25 cellular contexts compared by ENCODE assay signal in genomic region chr1:28526886-28527285, GRCh38. TPM values are rescaled to one million over a fixed set of nuclear protein-coding genes. Genes with fewer than 3 reads are reported as not detected.
DNase-seq lines count a peak whose midpoint lies in the region; ATAC-seq and TF ChIP-seq lines count a peak whose summit lies in the region.
"Had no signal": no experiment of that assay in that cellular context is flagged by ENCODE, and none has a peak within 500 bp of the region (broad histone marks: within the 10 kb centered on the region; RNA-seq: fewer than 3 reads in every experiment).

No MANE protein-coding gene starts in this region.

- intact Hi-C loops in activated T-helper 2 cell treated with anti-CD3 and anti-CD28 coated beads, Interferon-gamma antibody, Interleukin-2, Interleukin-4, amounts not matched to agents 10 μg/mL and 5 μg/mL and 100 μg/mL, durations not matched to agents 14 hours and 24 hours and 36 hours (cut with micrococcal nuclease): no loop called here

- H3K9me3 ChIP-seq in lung (ENCODE audit: control insufficient read depth in 2 of 2, insufficient read depth in 1 of 2, low read length in 1 of 2): no peaks in the 10 kb centered on the region
- H3K9me3 ChIP-seq: heart left ventricle, prostate gland, SJCRH30 had no signal

- ATAC-seq in lung (ENCODE audit: insufficient read depth, low FRiP score) (peak; percentile 37), GM21786 (IDR thresholded peaks at IDR 0.05; ENCODE audit: unreplicated experiment) (no peak)
- no peak for ATAC-seq in stimulated activated memory B cell treated with anti-CD40 and anti-IgM and Interleukin-4, amounts not matched to agents 10 μg/mL and 1 μg/mL and 100 μg/mL, for 72 hours
- ATAC-seq: activated CD8-positive, alpha-beta T cell treated with anti-CD3 and anti-CD28 coated beads, Interleukin-2, amount 10 ng/mL, durations not matched to agents 7 days and 5 days; GM23338; heart left ventricle had no signal

- H3K4me3 ChIP-seq in lung: no peak overlapping the region
- H3K4me3 ChIP-seq: cardiac muscle cell, GM23338, heart left ventricle, prostate gland, SJCRH30 had no signal

- peaks cover 56% of the 10 kb centered on the region for H3K36me3 Mint-ChIP-seq in activated T-helper 2 cell treated with anti-CD3 and anti-CD28 coated beads, Interferon-gamma antibody, Interleukin-2, Interleukin-4, amounts not matched to agents 10 μg/mL and 5 μg/mL and 100 μg/mL, durations not matched to agents 14 hours and 24 hours and 36 hours (ENCODE audit: low read depth)
- H3K36me3 Mint-ChIP-seq in stimulated activated memory B cell treated with anti-CD40 and anti-IgM and Interleukin-4, amounts not matched to agents 10 μg/mL and 1 μg/mL and 100 μg/mL, for 72 hours: peaks cover 42% of the 10 kb centered on the region
- H3K36me3 Mint-ChIP-seq in activated T-cell treated with anti-CD3 and anti-CD28 coated beads, Interleukin-2, amount 50 U/mL, for 24 hours (ENCODE audit: low read depth): peaks cover 82% of the 10 kb centered on the region

- H3K27me3 ChIP-seq in lung (ENCODE audit: control insufficient read depth, insufficient read depth): no peaks in the 10 kb centered on the region
- H3K27me3 ChIP-seq: cardiac muscle cell, heart left ventricle, SJCRH30 had no signal

- no peak overlapping the region for H3K27ac Mint-ChIP-seq in activated T-helper 2 cell treated with anti-CD3 and anti-CD28 coated beads, Interferon-gamma antibody, Interleukin-2, Interleukin-4, amounts not matched to agents 10 μg/mL and 5 μg/mL and 100 μg/mL, durations not matched to agents 14 hours and 24 hours and 36 hours
- H3K27ac Mint-ChIP-seq in stimulated activated memory B cell treated with anti-CD40 and anti-IgM and Interleukin-4, amounts not matched to agents 10 μg/mL and 1 μg/mL and 100 μg/mL, for 72 hours: no peak overlapping the region
- H3K27ac Mint-ChIP-seq in activated T-cell treated with anti-CD3 and anti-CD28 coated beads, Interleukin-2, amount 50 U/mL, for 24 hours: no peak overlapping the region
- H3K27ac Mint-ChIP-seq: activated B cell treated with CpG ODN at 0.5 μM for 24 hours; activated CD8-positive, alpha-beta T cell treated with anti-CD3 and anti-CD28 coated beads, Interleukin-2, amount 10 ng/mL, durations not matched to agents 7 days and 5 days; GM23338; nephron had no signal

- H3K27ac ChIP-seq in 22Rv1 (peak overlapping the region; percentile 32; the same call in 1 of the 2 replicates), lung (ENCODE audit: low read depth in 1 of 2, low read length in 1 of 2) (peak overlapping the region in 1 of 2 donors; percentile 70)
- H3K27ac ChIP-seq: cardiac muscle cell, heart left ventricle, prostate gland, SJCRH30 had no signal

- H3K36me3 ChIP-seq in lung (ENCODE audit: control insufficient read depth in 2 of 2, insufficient read depth in 2 of 2, low read length in 2 of 2): peaks cover 0 to 12% of the 10 kb centered on the region in 2 donors
- H3K36me3 ChIP-seq: prostate gland had no signal

- H3K4me3 Mint-ChIP-seq in activated T-helper 2 cell treated with anti-CD3 and anti-CD28 coated beads, Interferon-gamma antibody, Interleukin-2, Interleukin-4, amounts not matched to agents 10 μg/mL and 5 μg/mL and 100 μg/mL, durations not matched to agents 14 hours and 24 hours and 36 hours (ENCODE audit: low read depth): no peak overlapping the region
- H3K4me3 Mint-ChIP-seq in stimulated activated memory B cell treated with anti-CD40 and anti-IgM and Interleukin-4, amounts not matched to agents 10 μg/mL and 1 μg/mL and 100 μg/mL, for 72 hours: no peak overlapping the region
- no peak overlapping the region for H3K4me3 Mint-ChIP-seq in activated T-cell treated with anti-CD3 and anti-CD28 coated beads, Interleukin-2, amount 50 U/mL, for 24 hours
- H3K4me3 Mint-ChIP-seq: activated B cell treated with CpG ODN at 0.5 μM for 24 hours; activated CD8-positive, alpha-beta T cell treated with anti-CD3 and anti-CD28 coated beads, Interleukin-2, amount 10 ng/mL, durations not matched to agents 7 days and 5 days; CD14-positive monocyte; GM23338; nephron had no signal

- H3K27me3 Mint-ChIP-seq in activated T-helper 2 cell treated with anti-CD3 and anti-CD28 coated beads, Interferon-gamma antibody, Interleukin-2, Interleukin-4, amounts not matched to agents 10 μg/mL and 5 μg/mL and 100 μg/mL, durations not matched to agents 14 hours and 24 hours and 36 hours (ENCODE audit: low read depth): no peaks in the 10 kb centered on the region
- H3K27me3 Mint-ChIP-seq in stimulated activated memory B cell treated with anti-CD40 and anti-IgM and Interleukin-4, amounts not matched to agents 10 μg/mL and 1 μg/mL and 100 μg/mL, for 72 hours: no peaks in the 10 kb centered on the region
- H3K27me3 Mint-ChIP-seq in activated T-cell treated with anti-CD3 and anti-CD28 coated beads, Interleukin-2, amount 50 U/mL, for 24 hours: no peaks in the 10 kb centered on the region
- H3K27me3 Mint-ChIP-seq: activated B cell treated with CpG ODN at 0.5 μM for 24 hours had no signal

- DNase-seq in HT-29 (ENCODE audit: low spot score) (peak; percentile 87), T47D (ENCODE audit: low read depth in 1 of 2, low spot score in 1 of 2) (peak; percentile 43 to 91), lung (ENCODE audit: low spot score) (peak; percentile 65)
- no peak for DNase-seq in activated T-helper 2 cell treated with anti-CD3 and anti-CD28 coated beads, Interferon-gamma antibody, Interleukin-2, Interleukin-4, amounts not matched to agents 10 μg/mL and 5 μg/mL and 100 μg/mL, durations not matched to agents 14 hours and 24 hours and 36 hours (ENCODE audit: low spot score)
- DNase-seq in activated T-cell treated with anti-CD3 and anti-CD28 coated beads, Interleukin-2, amount 50 U/mL, for 24 hours: no peak
- DNase-seq: activated B cell treated with CpG ODN at 0.5 μM for 24 hours; activated CD8-positive, alpha-beta T cell treated with anti-CD3 and anti-CD28 coated beads, Interleukin-2, amount 10 ng/mL, durations not matched to agents 7 days and 5 days; DMS153; heart left ventricle; KBM-7; NCI-H1048; NCI-H2081; NCI-H510A; SJCRH30; small intestine; stimulated activated CD8-positive, alpha-beta memory T cell treated with anti-CD3 and anti-CD28 coated beads, Interleukin-4, amount 100 ng/mL, for 48 hours; T-helper 2 cell had no signal

- in situ Hi-C loops in T47D (cut with HindIII; ENCODE audit: low pct_unique_long_range_greater_than_20kb, low sequenced_read_pairs): no loop called here

- no peaks in the 10 kb centered on the region for H3K9me3 Mint-ChIP-seq in activated T-helper 2 cell treated with anti-CD3 and anti-CD28 coated beads, Interferon-gamma antibody, Interleukin-2, Interleukin-4, amounts not matched to agents 10 μg/mL and 5 μg/mL and 100 μg/mL, durations not matched to agents 14 hours and 24 hours and 36 hours
- no peaks in the 10 kb centered on the region for H3K9me3 Mint-ChIP-seq in stimulated activated memory B cell treated with anti-CD40 and anti-IgM and Interleukin-4, amounts not matched to agents 10 μg/mL and 1 μg/mL and 100 μg/mL, for 72 hours
- H3K9me3 Mint-ChIP-seq in activated T-cell treated with anti-CD3 and anti-CD28 coated beads, Interleukin-2, amount 50 U/mL, for 24 hours: no peaks in the 10 kb centered on the region
- H3K9me3 Mint-ChIP-seq: activated B cell treated with CpG ODN at 0.5 μM for 24 hours, CD14-positive monocyte, GM23338, nephron had no signal

- WGBS in lung, 2 donors: 74 to 88% methylated on average over 9 of the region's 9 CpGs

- no peaks in the 10 kb centered on the region for H3K4me1 ChIP-seq in lung (ENCODE audit: control insufficient read depth in 2 of 2, insufficient read depth in 2 of 2, low read length in 2 of 2)
- H3K4me1 ChIP-seq: heart left ventricle, prostate gland, SJCRH30 had no signal

- TF ChIP-seq CTCF in 22Rv1 (IDR thresholded peaks at IDR 0.05) (no peak), lung (IDR thresholded peaks at IDR 0.05; ENCODE audit: control extremely low read depth, extremely low read depth) (no peak)

- peaks cover 12% of the 10 kb centered on the region for H3K4me1 Mint-ChIP-seq in activated T-helper 2 cell treated with anti-CD3 and anti-CD28 coated beads, Interferon-gamma antibody, Interleukin-2, Interleukin-4, amounts not matched to agents 10 μg/mL and 5 μg/mL and 100 μg/mL, durations not matched to agents 14 hours and 24 hours and 36 hours (ENCODE audit: low read depth)
- H3K4me1 Mint-ChIP-seq in stimulated activated memory B cell treated with anti-CD40 and anti-IgM and Interleukin-4, amounts not matched to agents 10 μg/mL and 1 μg/mL and 100 μg/mL, for 72 hours: peaks cover 4% of the 10 kb centered on the region
- H3K4me1 Mint-ChIP-seq in activated T-cell treated with anti-CD3 and anti-CD28 coated beads, Interleukin-2, amount 50 U/mL, for 24 hours (ENCODE audit: low read depth): peaks cover 7% of the 10 kb centered on the region

RNA-seq across cellular contexts. Expression of gene RCC1, which starts 21.0 kb away (rescaled TPM):
- 131 and 136 TPM in 2 replicates for total RNA-seq in HT-29 (2014; rRNA removed; shearing (Covaris generic))
- 10 to 100 TPM; 22.9 to 25.6 TPM for total RNA-seq in lung
- 10 to 100 TPM; 32.0 to 34.3 TPM for polyA plus RNA-seq in lung
- total RNA-seq in activated T-helper 2 cell treated with anti-CD3 and anti-CD28 coated beads, Interferon-gamma antibody, Interleukin-2, Interleukin-4, amounts not matched to agents 10 μg/mL and 5 μg/mL and 100 μg/mL, durations not matched to agents 14 hours and 24 hours and 36 hours: 128 and 136 TPM in 2 replicates

RNA-seq across cellular contexts. Expression of gene TRNAU1AP, which starts 26.0 kb away (rescaled TPM):
- total RNA-seq in HT-29 (2014; rRNA removed; shearing (Covaris generic)): 22.0 and 23.9 TPM in 2 replicates
- total RNA-seq in lung: 10 to 100 TPM; 32.1 to 40.2 TPM
- polyA plus RNA-seq in lung: 10 to 100 TPM; 25.4 to 28.4 TPM
- 49.4 and 55.4 TPM in 2 replicates for total RNA-seq in activated T-helper 2 cell treated with anti-CD3 and anti-CD28 coated beads, Interferon-gamma antibody, Interleukin-2, Interleukin-4, amounts not matched to agents 10 μg/mL and 5 μg/mL and 100 μg/mL, durations not matched to agents 14 hours and 24 hours and 36 hours

Comparison
In these comparisons a context has a peak if more than half of its experiments do, and no peak if none do; other contexts are left out.
1. DNase-seq: peak in HT-29 (single experiment), T47D (2 of 2) and lung (single experiment); none in activated T-helper 2 cell treated with anti-CD3 and anti-CD28 coated beads, Interferon-gamma antibody, Interleukin-2, Interleukin-4, amounts not matched to agents 10 μg/mL and 5 μg/mL and 100 μg/mL, durations not matched to agents 14 hours and 24 hours and 36 hours (single experiment) and activated T-cell treated with anti-CD3 and anti-CD28 coated beads, Interleukin-2, amount 50 U/mL, for 24 hours (single experiment).